ENCODE assay signal across 1 cellular context in the genomic region with DNA sequence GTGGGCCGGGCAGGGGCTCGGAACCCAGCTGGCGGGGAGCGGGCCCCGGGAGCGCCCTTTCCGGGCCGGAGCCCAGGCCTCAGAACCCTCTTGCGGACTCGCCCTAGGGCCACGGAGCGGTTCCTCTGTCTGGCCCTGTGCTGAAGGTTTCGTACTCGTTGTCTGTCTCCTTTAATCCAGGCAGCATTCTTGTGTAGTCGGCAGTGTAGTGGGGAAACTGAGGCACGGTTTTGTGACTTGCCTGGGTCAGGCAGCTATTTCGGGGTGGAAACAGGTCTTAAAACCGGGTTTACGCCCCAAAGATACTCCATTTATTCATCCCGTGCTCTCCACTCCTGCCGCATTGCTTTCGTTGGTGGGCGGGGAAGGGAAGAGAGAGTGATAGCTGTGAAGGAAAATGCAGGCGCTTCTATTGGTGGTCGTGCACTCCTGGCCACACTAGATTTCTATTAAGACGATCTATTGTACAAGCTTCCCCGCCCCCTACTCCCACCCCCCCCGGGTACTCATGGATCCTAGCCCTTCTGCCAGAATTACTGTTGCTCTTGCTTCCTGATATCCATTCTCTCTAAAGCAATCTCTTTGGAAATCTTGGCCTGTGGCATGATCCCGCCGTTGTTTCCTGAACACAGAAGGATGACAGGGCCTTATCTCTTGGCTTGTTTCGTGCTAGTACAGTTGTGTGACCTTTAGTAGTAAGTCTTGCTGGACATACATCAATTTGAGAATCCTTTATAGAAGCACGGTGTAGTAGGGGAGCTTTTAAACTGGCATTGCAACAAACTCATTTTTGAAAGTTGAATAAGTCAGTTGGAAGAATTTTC.
A peak's percentile ranks its signal among the peaks of the same experiment; 100 is the strongest.
TF ChIP-seq lines count a peak whose summit lies in the region.

No MANE protein-coding gene starts in this region.

TF ChIP-seq in HepG2, 621 proteins besides CTCF, POLR2A, EP300 and RAD21 (continued from another document):
- TF ChIP-seq FOXA1 (IDR thresholded peaks at IDR 0.05) = no peak
- no peak; the same call in 1 of the 2 replicates for TF ChIP-seq FOXA1 (CRISPR knock-in tag; IDR thresholded peaks at IDR 0.05)
- TF ChIP-seq ZFP1 (CRISPR knock-in tag; IDR thresholded peaks at IDR 0.05) = no peak
- TF ChIP-seq, protein P1, sequence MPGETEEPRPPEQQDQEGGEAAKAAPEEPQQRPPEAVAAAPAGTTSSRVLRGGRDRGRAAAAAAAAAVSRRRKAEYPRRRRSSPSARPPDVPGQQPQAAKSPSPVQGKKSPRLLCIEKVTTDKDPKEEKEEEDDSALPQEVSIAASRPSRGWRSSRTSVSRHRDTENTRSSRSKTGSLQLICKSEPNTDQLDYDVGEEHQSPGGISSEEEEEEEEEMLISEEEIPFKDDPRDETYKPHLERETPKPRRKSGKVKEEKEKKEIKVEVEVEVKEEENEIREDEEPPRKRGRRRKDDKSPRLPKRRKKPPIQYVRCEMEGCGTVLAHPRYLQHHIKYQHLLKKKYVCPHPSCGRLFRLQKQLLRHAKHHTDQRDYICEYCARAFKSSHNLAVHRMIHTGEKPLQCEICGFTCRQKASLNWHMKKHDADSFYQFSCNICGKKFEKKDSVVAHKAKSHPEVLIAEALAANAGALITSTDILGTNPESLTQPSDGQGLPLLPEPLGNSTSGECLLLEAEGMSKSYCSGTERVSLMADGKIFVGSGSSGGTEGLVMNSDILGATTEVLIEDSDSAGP (CRISPR knock-in tag; IDR thresholded peaks at IDR 0.05; ENCODE audit: borderline replicate concordance) = no peak
- TF ChIP-seq, protein P2, sequence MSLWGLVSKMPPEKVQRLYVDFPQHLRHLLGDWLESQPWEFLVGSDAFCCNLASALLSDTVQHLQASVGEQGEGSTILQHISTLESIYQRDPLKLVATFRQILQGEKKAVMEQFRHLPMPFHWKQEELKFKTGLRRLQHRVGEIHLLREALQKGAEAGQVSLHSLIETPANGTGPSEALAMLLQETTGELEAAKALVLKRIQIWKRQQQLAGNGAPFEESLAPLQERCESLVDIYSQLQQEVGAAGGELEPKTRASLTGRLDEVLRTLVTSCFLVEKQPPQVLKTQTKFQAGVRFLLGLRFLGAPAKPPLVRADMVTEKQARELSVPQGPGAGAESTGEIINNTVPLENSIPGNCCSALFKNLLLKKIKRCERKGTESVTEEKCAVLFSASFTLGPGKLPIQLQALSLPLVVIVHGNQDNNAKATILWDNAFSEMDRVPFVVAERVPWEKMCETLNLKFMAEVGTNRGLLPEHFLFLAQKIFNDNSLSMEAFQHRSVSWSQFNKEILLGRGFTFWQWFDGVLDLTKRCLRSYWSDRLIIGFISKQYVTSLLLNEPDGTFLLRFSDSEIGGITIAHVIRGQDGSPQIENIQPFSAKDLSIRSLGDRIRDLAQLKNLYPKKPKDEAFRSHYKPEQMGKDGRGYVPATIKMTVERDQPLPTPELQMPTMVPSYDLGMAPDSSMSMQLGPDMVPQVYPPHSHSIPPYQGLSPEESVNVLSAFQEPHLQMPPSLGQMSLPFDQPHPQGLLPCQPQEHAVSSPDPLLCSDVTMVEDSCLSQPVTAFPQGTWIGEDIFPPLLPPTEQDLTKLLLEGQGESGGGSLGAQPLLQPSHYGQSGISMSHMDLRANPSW (CRISPR knock-in tag; IDR thresholded peaks at IDR 0.05; ENCODE audit: borderline replicate concordance) = no peak
- no peak for TF ChIP-seq ZNF552 (CRISPR knock-in tag; IDR thresholded peaks at IDR 0.05; ENCODE audit: borderline replicate concordance)
- TF ChIP-seq, protein P3, sequence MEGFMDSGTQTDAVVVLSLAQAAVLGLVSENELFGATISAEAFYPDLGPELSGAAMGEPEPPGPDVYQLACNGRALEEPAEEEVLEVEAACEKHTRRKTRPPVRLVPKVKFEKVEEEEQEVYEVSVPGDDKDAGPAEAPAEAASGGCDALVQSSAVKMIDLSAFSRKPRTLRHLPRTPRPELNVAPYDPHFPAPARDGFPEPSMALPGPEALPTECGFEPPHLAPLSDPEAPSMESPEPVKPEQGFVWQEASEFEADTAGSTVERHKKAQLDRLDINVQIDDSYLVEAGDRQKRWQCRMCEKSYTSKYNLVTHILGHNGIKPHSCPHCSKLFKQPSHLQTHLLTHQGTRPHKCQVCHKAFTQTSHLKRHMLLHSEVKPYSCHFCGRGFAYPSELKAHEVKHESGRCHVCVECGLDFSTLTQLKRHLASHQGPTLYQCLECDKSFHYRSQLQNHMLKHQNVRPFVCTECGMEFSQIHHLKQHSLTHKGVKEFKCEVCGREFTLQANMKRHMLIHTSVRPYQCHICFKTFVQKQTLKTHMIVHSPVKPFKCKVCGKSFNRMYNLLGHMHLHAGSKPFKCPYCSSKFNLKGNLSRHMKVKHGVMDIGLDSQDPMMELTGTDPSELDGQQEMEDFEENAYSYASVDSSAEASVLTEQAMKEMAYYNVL (CRISPR knock-in tag; IDR thresholded peaks at IDR 0.05; ENCODE audit: borderline replicate concordance) = peak; percentile 17; the same call in 1 of the 2 replicates
- TF ChIP-seq, protein P4, sequence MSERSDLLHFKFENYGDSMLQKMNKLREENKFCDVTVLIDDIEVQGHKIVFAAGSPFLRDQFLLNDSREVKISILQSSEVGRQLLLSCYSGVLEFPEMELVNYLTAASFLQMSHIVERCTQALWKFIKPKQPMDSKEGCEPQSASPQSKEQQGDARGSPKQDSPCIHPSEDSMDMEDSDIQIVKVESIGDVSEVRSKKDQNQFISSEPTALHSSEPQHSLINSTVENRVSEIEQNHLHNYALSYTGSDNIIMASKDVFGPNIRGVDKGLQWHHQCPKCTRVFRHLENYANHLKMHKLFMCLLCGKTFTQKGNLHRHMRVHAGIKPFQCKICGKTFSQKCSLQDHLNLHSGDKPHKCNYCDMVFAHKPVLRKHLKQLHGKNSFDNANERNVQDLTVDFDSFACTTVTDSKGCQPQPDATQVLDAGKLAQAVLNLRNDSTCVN (CRISPR knock-in tag; IDR thresholded peaks at IDR 0.05; ENCODE audit: borderline replicate concordance) = no peak
- 0 out of 2 replicates have a peak, but pooled peaks have one; percentile 32 for TF ChIP-seq ZNF589 (CRISPR knock-in tag; conservative IDR thresholded peaks at IDR 0.05)
- TF ChIP-seq KLF16 (CRISPR knock-in tag; IDR thresholded peaks at IDR 0.05) = no peak; a peak in 1 of 4 replicates
- TF ChIP-seq, protein P5, sequence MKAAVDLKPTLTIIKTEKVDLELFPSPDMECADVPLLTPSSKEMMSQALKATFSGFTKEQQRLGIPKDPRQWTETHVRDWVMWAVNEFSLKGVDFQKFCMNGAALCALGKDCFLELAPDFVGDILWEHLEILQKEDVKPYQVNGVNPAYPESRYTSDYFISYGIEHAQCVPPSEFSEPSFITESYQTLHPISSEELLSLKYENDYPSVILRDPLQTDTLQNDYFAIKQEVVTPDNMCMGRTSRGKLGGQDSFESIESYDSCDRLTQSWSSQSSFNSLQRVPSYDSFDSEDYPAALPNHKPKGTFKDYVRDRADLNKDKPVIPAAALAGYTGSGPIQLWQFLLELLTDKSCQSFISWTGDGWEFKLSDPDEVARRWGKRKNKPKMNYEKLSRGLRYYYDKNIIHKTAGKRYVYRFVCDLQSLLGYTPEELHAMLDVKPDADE (CRISPR knock-in tag; IDR thresholded peaks at IDR 0.05) = no peak
- TF ChIP-seq, protein P6, sequence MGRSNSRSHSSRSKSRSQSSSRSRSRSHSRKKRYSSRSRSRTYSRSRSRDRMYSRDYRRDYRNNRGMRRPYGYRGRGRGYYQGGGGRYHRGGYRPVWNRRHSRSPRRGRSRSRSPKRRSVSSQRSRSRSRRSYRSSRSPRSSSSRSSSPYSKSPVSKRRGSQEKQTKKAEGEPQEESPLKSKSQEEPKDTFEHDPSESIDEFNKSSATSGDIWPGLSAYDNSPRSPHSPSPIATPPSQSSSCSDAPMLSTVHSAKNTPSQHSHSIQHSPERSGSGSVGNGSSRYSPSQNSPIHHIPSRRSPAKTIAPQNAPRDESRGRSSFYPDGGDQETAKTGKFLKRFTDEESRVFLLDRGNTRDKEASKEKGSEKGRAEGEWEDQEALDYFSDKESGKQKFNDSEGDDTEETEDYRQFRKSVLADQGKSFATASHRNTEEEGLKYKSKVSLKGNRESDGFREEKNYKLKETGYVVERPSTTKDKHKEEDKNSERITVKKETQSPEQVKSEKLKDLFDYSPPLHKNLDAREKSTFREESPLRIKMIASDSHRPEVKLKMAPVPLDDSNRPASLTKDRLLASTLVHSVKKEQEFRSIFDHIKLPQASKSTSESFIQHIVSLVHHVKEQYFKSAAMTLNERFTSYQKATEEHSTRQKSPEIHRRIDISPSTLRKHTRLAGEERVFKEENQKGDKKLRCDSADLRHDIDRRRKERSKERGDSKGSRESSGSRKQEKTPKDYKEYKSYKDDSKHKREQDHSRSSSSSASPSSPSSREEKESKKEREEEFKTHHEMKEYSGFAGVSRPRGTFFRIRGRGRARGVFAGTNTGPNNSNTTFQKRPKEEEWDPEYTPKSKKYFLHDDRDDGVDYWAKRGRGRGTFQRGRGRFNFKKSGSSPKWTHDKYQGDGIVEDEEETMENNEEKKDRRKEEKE (IDR thresholded peaks at IDR 0.05) = no peak
- TF ChIP-seq ZNF616 (CRISPR knock-in tag; IDR thresholded peaks at IDR 0.05; ENCODE audit: low read depth) = 0 out of 2 replicates have a peak, but pooled peaks have one; percentile 7
- TF ChIP-seq, protein P7, sequence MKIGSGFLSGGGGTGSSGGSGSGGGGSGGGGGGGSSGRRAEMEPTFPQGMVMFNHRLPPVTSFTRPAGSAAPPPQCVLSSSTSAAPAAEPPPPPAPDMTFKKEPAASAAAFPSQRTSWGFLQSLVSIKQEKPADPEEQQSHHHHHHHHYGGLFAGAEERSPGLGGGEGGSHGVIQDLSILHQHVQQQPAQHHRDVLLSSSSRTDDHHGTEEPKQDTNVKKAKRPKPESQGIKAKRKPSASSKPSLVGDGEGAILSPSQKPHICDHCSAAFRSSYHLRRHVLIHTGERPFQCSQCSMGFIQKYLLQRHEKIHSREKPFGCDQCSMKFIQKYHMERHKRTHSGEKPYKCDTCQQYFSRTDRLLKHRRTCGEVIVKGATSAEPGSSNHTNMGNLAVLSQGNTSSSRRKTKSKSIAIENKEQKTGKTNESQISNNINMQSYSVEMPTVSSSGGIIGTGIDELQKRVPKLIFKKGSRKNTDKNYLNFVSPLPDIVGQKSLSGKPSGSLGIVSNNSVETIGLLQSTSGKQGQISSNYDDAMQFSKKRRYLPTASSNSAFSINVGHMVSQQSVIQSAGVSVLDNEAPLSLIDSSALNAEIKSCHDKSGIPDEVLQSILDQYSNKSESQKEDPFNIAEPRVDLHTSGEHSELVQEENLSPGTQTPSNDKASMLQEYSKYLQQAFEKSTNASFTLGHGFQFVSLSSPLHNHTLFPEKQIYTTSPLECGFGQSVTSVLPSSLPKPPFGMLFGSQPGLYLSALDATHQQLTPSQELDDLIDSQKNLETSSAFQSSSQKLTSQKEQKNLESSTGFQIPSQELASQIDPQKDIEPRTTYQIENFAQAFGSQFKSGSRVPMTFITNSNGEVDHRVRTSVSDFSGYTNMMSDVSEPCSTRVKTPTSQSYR (CRISPR knock-in tag; IDR thresholded peaks at IDR 0.05; ENCODE audit: borderline replicate concordance) = no peak
- TF ChIP-seq ZEB1 (IDR thresholded peaks at IDR 0.05; ENCODE audit: insufficient replicate concordance, low read depth) = no peak
- no peak for TF ChIP-seq SP1 (IDR thresholded peaks at IDR 0.05)
- no peak for TF ChIP-seq SP1 (CRISPR knock-in tag; IDR thresholded peaks at IDR 0.05)
- TF ChIP-seq, protein P8, sequence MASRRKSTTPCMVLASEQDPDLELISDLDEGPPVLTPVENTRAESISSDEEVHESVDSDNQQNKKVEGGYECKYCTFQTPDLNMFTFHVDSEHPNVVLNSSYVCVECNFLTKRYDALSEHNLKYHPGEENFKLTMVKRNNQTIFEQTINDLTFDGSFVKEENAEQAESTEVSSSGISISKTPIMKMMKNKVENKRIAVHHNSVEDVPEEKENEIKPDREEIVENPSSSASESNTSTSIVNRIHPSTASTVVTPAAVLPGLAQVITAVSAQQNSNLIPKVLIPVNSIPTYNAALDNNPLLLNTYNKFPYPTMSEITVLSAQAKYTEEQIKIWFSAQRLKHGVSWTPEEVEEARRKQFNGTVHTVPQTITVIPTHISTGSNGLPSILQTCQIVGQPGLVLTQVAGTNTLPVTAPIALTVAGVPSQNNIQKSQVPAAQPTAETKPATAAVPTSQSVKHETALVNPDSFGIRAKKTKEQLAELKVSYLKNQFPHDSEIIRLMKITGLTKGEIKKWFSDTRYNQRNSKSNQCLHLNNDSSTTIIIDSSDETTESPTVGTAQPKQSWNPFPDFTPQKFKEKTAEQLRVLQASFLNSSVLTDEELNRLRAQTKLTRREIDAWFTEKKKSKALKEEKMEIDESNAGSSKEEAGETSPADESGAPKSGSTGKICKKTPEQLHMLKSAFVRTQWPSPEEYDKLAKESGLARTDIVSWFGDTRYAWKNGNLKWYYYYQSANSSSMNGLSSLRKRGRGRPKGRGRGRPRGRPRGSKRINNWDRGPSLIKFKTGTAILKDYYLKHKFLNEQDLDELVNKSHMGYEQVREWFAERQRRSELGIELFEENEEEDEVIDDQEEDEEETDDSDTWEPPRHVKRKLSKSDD (CRISPR knock-in tag; IDR thresholded peaks at IDR 0.05; ENCODE audit: low read depth) = no peak
- TF ChIP-seq, protein P9, sequence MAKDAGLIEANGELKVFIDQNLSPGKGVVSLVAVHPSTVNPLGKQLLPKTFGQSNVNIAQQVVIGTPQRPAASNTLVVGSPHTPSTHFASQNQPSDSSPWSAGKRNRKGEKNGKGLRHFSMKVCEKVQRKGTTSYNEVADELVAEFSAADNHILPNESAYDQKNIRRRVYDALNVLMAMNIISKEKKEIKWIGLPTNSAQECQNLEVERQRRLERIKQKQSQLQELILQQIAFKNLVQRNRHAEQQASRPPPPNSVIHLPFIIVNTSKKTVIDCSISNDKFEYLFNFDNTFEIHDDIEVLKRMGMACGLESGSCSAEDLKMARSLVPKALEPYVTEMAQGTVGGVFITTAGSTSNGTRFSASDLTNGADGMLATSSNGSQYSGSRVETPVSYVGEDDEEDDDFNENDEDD (CRISPR knock-in tag; IDR thresholded peaks at IDR 0.05; ENCODE audit: borderline replicate concordance) = no peak
- TF ChIP-seq, protein P10, sequence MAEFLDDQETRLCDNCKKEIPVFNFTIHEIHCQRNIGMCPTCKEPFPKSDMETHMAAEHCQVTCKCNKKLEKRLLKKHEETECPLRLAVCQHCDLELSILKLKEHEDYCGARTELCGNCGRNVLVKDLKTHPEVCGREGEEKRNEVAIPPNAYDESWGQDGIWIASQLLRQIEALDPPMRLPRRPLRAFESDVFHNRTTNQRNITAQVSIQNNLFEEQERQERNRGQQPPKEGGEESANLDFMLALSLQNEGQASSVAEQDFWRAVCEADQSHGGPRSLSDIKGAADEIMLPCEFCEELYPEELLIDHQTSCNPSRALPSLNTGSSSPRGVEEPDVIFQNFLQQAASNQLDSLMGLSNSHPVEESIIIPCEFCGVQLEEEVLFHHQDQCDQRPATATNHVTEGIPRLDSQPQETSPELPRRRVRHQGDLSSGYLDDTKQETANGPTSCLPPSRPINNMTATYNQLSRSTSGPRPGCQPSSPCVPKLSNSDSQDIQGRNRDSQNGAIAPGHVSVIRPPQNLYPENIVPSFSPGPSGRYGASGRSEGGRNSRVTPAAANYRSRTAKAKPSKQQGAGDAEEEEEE (CRISPR knock-in tag; IDR thresholded peaks at IDR 0.05; ENCODE audit: borderline replicate concordance) = 0 out of 2 replicates have a peak, but pooled peaks have one; percentile 15
- no peak for TF ChIP-seq ZNF263 (CRISPR knock-in tag; IDR thresholded peaks at IDR 0.05)
- TF ChIP-seq ZNF570 (CRISPR knock-in tag; IDR thresholded peaks at IDR 0.05; ENCODE audit: borderline replicate concordance) = no peak
